In genomic region chr12:56079729-56080555, GRCh38 we compare ENCODE assay signal across 8 cellular contexts. TPM values are rescaled to one million over a fixed set of nuclear protein-coding genes. Genes with fewer than 3 reads are reported as not detected.
A peak's percentile ranks its signal among the peaks of the same experiment; 100 is the strongest.
DNase-seq lines count a peak whose midpoint lies in the region; ATAC-seq and TF ChIP-seq lines count a peak whose summit lies in the region.

Gene ERBB3, plus strand, starts transcription at chr12:56080165. Its CDS starts 136 bp downstream, at chr12:56080301.

- peak within 1 kb of the TSS; percentile 82 for H2AFZ ChIP-seq in hepatocyte

- ATAC-seq in T-helper 17 cell: peak; percentile 82
- peak; percentile 92 for ATAC-seq in aorta (ENCODE audit: low FRiP score)

- H3K9me3 ChIP-seq in T-helper 17 cell (ENCODE audit: control insufficient read depth, low read length, poor library complexity, severe bottlenecking): no peaks in the 10 kb centered on the region
- H3K9me3 ChIP-seq in ascending aorta: no peaks in the 10 kb centered on the region
- H3K9me3 ChIP-seq in hepatocyte (ENCODE audit: low read depth): no peaks in the 10 kb centered on the region
- no peaks in the 10 kb centered on the region for H3K9me3 ChIP-seq in aorta (ENCODE audit: control insufficient read depth, low read length)

- H3K27ac ChIP-seq in ascending aorta (peak within 1 kb of the TSS; percentile 75 to 81), hepatocyte (peak within 1 kb of the TSS; percentile 99), aorta (ENCODE audit: low read depth in 1 of 2, low read length in 2 of 2) (peak within 1 kb of the TSS in 1 of 2 donors; percentile 15)

- no peaks in the 10 kb centered on the region for H3K9me2 ChIP-seq in hepatocyte (replicated peaks; ENCODE audit: insufficient read depth)

- H3K36me3 ChIP-seq in ascending aorta (no peaks in the 10 kb centered on the region), hepatocyte (replicated peaks; ENCODE audit: insufficient read depth, low read depth) (no peaks in the 10 kb centered on the region), aorta (ENCODE audit: control insufficient read depth in 1 of 2, insufficient read depth in 2 of 2, low read length in 1 of 2) (no peaks in the 10 kb centered on the region)

- peak; percentile 16 to 26 for DNase-seq in SHP77 (lab: John Stamatoyannopoulos, UW)
- no peak for DNase-seq in SHP77 treated with DMSO at 0.1 percent for 48 hours (lab: John Stamatoyannopoulos, UW)
- peak; percentile 84 for DNase-seq in M059J (ENCODE audit: low read depth)
- DNase-seq in T-helper 17 cell: peak; percentile 25 to 59 (median 46)
- peak; percentile 31 to 91 for DNase-seq in ascending aorta (ENCODE audit: low spot score in 2 of 2)
- DNase-seq in hepatocyte (ENCODE audit: low spot score): peak; percentile 94
- DNase-seq in putamen (ENCODE audit: low spot score): peak; percentile 86
- DNase-seq in aorta: peak; percentile 86 to 94

- H3K27me3 ChIP-seq in ascending aorta (no peaks in the 10 kb centered on the region), hepatocyte (no peaks in the 10 kb centered on the region), aorta (ENCODE audit: control insufficient read depth in 1 of 2, insufficient read depth in 2 of 2, low read length in 1 of 2) (no peaks in the 10 kb centered on the region)

- H3K4me1 ChIP-seq in ascending aorta (peaks cover 5 to 7% of the 10 kb centered on the region in 2 donors), hepatocyte (ENCODE audit: insufficient read depth) (no peaks in the 10 kb centered on the region), aorta (ENCODE audit: control insufficient read depth in 1 of 2, insufficient read depth in 2 of 2, low read length in 2 of 2) (no peaks in the 10 kb centered on the region)

- H3K4me2 ChIP-seq in hepatocyte: peak within 1 kb of the TSS; percentile 86

- no peaks in the 10 kb centered on the region for H4K20me1 ChIP-seq in hepatocyte (ENCODE audit: insufficient read depth, poor library complexity, severe bottlenecking)

- no peaks in the 10 kb centered on the region for H3K36me3 Mint-ChIP-seq in T-helper 17 cell (ENCODE audit: low read depth)

- TF ChIP-seq CTCF in ascending aorta (IDR thresholded peaks at IDR 0.05): peak in 1 of 3 experiments; percentile 17
- no peak for TF ChIP-seq CTCF in hepatocyte (IDR thresholded peaks at IDR 0.05; ENCODE audit: poor library complexity)

- H3K79me2 ChIP-seq in hepatocyte: peaks cover 30% of the 10 kb centered on the region

- no peak within 1 kb of the TSS for H3K27ac Mint-ChIP-seq in T-helper 17 cell

- intact Hi-C loops in ascending aorta (cut with DNase I): loop anchor here (1.0 to 5.0 kb wide), 3 partner anchors 24 to 73 kb away; partner anchors contain the start of genes PA2G4, RPL41 and ZC3H10
- intact Hi-C loops in aorta (cut with DNase I): loop anchor here in 1 of 2 donors (2.0 kb wide), 1 partner anchor 23 kb away; no protein-coding TSS in a partner anchor

- H3K4me3 ChIP-seq in ascending aorta (peak within 1 kb of the TSS; percentile 72 to 86), hepatocyte (peak within 1 kb of the TSS; percentile 52), aorta (ENCODE audit: low read length in 2 of 2) (peak within 1 kb of the TSS; percentile 12 to 39)

- peak within 1 kb of the TSS; percentile 87 for H3K4me3 Mint-ChIP-seq in T-helper 17 cell

- no peaks in the 10 kb centered on the region for H3K27me3 Mint-ChIP-seq in T-helper 17 cell

- under 1% methylated on average over 43 of the region's 59 CpGs for WGBS in hepatocyte (ENCODE audit: low lambda C conversion rate, missing lambda C conversion rate)
- WGBS in aorta, 2 donors: 2% methylated on average over 56 to 59 of the region's 59 CpGs

- H3K4me1 Mint-ChIP-seq in T-helper 17 cell: peaks cover 5% of the 10 kb centered on the region

RNA-seq across cellular contexts. Expression of gene ERBB3, which starts in this region (rescaled TPM):
- 0.37 TPM in 1 of 2 replicates, not detected in the other for total RNA-seq in M059J (2014; rRNA removed; shearing (Covaris generic))
- total RNA-seq in T-helper 17 cell (under 1 TPM; 0.60 to 0.80 TPM), ascending aorta (3.2 TPM), hepatocyte (104 and 128 TPM in 2 replicates), aorta (1 to 10 TPM; 3.2 to 5.1 TPM)
- polyA plus RNA-seq in hepatocyte (56.1 and 69.0 TPM in 2 replicates), aorta (1 to 10 TPM in 1 of 2 donors, under 1 TPM in 1; 0.23 to 9.6 TPM)

Comparison
In these comparisons a context has a peak if more than half of its experiments do, and no peak if none do; other contexts are left out.
1. RNA of gene ERBB3 (total RNA-seq): 104 to 128 TPM in hepatocyte; 3.2 to 5.1 TPM in aorta, 3.2 TPM in ascending aorta (single experiment), 0.60 to 0.80 TPM in T-helper 17 cell and 0.37 TPM in M059J; every median in the first group is over 10 times any median in the second.
2. Peak in DNase-seq in M059J; RNA of the gene not detected or under 1 TPM.
3. Peak in DNase-seq and ATAC-seq in T-helper 17 cell; RNA of the gene not detected or under 1 TPM.
4. H3K4me3 ChIP-seq: peak in every context shown above with its lines; median percentile 79 in ascending aorta; 52 in hepatocyte; 26 in aorta.